8 cellular contexts compared by ENCODE assay signal in the genomic region with DNA sequence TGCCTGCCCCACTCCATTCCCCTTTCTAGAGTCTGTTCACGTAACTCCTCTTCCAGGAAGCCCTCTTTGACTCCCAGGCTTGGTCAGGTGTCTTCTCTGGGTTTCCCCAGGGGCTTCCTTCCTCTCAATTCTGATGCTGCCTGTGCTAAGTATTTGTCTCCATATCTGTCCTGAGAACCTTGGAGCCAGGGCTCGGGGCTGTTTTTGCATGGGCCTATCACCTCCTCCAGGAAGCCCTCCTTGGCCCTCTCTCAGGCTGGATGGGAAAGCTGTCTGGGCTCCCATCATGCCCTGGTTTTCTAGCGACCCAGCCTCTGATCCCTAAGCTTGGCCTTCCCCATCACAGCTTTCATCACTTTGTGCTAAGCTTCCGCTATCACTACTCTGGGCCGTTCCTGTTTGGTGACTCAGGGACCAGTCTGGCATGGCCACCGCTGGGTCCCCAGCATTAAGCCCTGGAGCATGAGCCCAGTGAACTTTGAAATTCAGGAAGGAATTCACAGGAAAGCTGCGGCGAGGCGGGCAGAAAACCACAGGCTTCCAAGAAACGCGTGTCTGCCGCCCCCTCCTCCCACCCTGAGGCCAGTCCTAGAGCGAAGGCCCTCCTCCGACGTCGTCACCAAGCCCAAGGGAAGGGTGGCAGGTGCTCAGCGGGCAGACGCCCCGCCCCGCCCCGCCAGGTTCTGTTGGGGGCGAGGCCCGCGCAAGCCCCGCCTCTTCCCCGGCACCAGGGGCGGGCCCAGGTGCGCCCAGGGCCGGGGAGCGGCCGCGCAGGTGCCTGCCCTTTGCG. TPM values are rescaled to one million over a fixed set of nuclear protein-coding genes. Genes with fewer than 3 reads are reported as not detected.
DNase-seq lines count a peak whose midpoint lies in the region; ATAC-seq, FAIRE-seq and TF ChIP-seq lines count a peak whose summit lies in the region.

No MANE protein-coding gene starts in this region.

- BruUV-seq in K562 (replicated peaks; lab: Mats Ljungman, UMichigan), result no TSS peak

- H3K79me2 ChIP-seq in K562 (ENCODE audit: control insufficient read depth, insufficient read depth, low read length), result no peaks in the 10 kb centered on the region

- no peak overlapping the region for H3K4me3 ChIP-seq in K562

- peak overlapping the region in 1 of 2 experiments; percentile 19; a peak in 1 of 4 replicates for H3K9ac ChIP-seq in K562 (ENCODE audit: insufficient read depth in 1 of 2, low read depth in 2 of 2, low read length in 2 of 2)

- intact Hi-C loops in K562 (cut with micrococcal nuclease), result no loop called here

- H3K4me1 ChIP-seq in K562 (replicated peaks in 1 of 2; ENCODE audit: control insufficient read depth in 2 of 2, insufficient read depth in 2 of 2, low read length in 2 of 2), result peaks cover 27 to 36% of the 10 kb centered on the region in 2 experiments; a peak in 4 of 5 replicates

- FAIRE-seq in K562 (lab: Jason Lieb, UNC), result no peak

- CTCF ChIA-PET in GM10248 (lab: Yijun Ruan, JAX), result interaction anchor here (0.7 to 1.4 kb wide), 4 partner anchors 9 to 40 kb away, joined by 3 to 6 read pairs (median 4); partner anchors contain the start of gene C19orf33
- CTCF ChIA-PET in K562 (lab: Yijun Ruan, JAX; ENCODE audit: low intra/inter-chr PET ratio), result no interaction called here

- no peaks in the 10 kb centered on the region for H3K27me3 ChIP-seq in K562 (ENCODE audit: control insufficient read depth in 2 of 2, insufficient read depth in 2 of 2, low read length in 2 of 2)

- no peak for TF ChIP-seq EP300 in K562 (IDR thresholded peaks at IDR 0.05; ENCODE audit: low read length)

- no peaks in the 10 kb centered on the region for H3K36me3 ChIP-seq in K562 (ENCODE audit: control insufficient read depth, insufficient read depth, low read length)

- no peaks in the 10 kb centered on the region for H3K9me1 ChIP-seq in K562 (ENCODE audit: control insufficient read depth, insufficient read depth, low read length)

- peak; percentile 80 for DNase-seq in GM10248 (ENCODE audit: extremely low spot score)
- DNase-seq in KBM-7, result peak; percentile 90
- peak; percentile 47 to 88 (median 71) for DNase-seq in T-helper 2 cell
- peak in 2 of 4 experiments; percentile 43 to 52 for DNase-seq in K562 (ENCODE audit: extremely low read depth in 1 of 4, low spot score in 3 of 4)
- peak; percentile 23 for DNase-seq in iris pigment epithelial cell (ENCODE audit: low read depth)
- DNase-seq in stimulated activated CD4-positive, alpha-beta T cell treated with anti-CD3 and anti-CD28 coated beads, Interleukin-15, amount 100 ng/mL, for 24 hours, result peak; percentile 87

- 80% methylated on average over 20 of the region's 33 CpGs for WGBS in K562 (ENCODE audit: insufficient coverage, low coverage, missing lambda C conversion rate)

- in situ Hi-C loops in KBM-7 (cut with MboI; ENCODE audit: low pct_unique_long_range_greater_than_20kb, low sequenced_read_pairs) (no loop called here), K562 (cut with MboI) (no loop called here)

- no peak for TF ChIP-seq POLR2A in K562 (conservative IDR thresholded peaks at IDR 0.05)

- no peak overlapping the region for H3K27ac ChIP-seq in K562 (ENCODE audit: extremely low read depth, low read depth, low read length)

- peak overlapping the region; percentile 70 for H2AFZ ChIP-seq in K562 (ENCODE audit: low read depth, low read length)

- no peaks in the 10 kb centered on the region for H3K9me3 ChIP-seq in K562 (replicated peaks; ENCODE audit: control insufficient read depth, insufficient read depth, low read depth, low read length)

- POLR2A ChIA-PET in GM10248 (lab: Yijun Ruan, JAX), result no interaction called here
- POLR2A ChIA-PET in K562 (lab: Yijun Ruan, JAX), result no interaction called here

- H3K4me2 ChIP-seq in K562 (ENCODE audit: insufficient read depth, low read length), result no peak overlapping the region

- no peak for TF ChIP-seq RAD21 in K562 (CRISPR knock-in tag; conservative IDR thresholded peaks at IDR 0.05 in 1 of 2, IDR thresholded peaks at IDR 0.05 in 1 of 2)

- ATAC-seq in K562 (no peak; the same call in 2 of the 3 replicates), HG03565 (IDR thresholded peaks at IDR 0.05; ENCODE audit: unreplicated experiment) (no peak), HG03097 (IDR thresholded peaks at IDR 0.05; ENCODE audit: low FRiP score, unreplicated experiment) (no peak)

- no peaks in the 10 kb centered on the region for H4K20me1 ChIP-seq in K562 (replicated peaks; ENCODE audit: control insufficient read depth, insufficient read depth, low read length)

- TF ChIP-seq CTCF in GM10248 (IDR thresholded peaks at IDR 0.05; ENCODE audit: control extremely low read depth, extremely low read depth, low read depth, missing control alignments) (no peak), K562 (IDR thresholded peaks at IDR 0.05 in 2 of 3, conservative IDR thresholded peaks at IDR 0.05 in 1 of 3; ENCODE audit: insufficient read depth in 2 of 3, low read depth in 1 of 3, low read length in 3 of 3) (no peak)

RNA-seq across cellular contexts. Expression of gene SPINT2, which starts 0.5 kb away (rescaled TPM):
- 0.49 and 2.1 TPM in 2 replicates for total RNA-seq in K562 (2011; cell fraction: chromatin; rRNA removed; ENCODE audit: low replicate concordance)
- 1.7 and 3.2 TPM in 2 replicates for total RNA-seq in K562 (2011; cell fraction: nucleolus; rRNA removed)
- total RNA-seq in K562 (2011; cell fraction: nucleoplasm; rRNA removed), result 0.73 and 4.7 TPM in 2 replicates
- 1.0 and 3.5 TPM in 2 replicates for total RNA-seq in K562 (2014; rRNA removed)
- total RNA-seq in K562 (2014; rRNA removed; fragmentation: Illumina TruSeq; extraction: Trizol), result 0.38 and 0.84 TPM in 2 replicates
- 0.65 and 1.4 TPM in 2 replicates for total RNA-seq in K562 (2015; rRNA removed; fragmentation: Illumina TruSeq; extraction: Trizol)
- total RNA-seq in K562 (2021), result 1.9 and 2.1 TPM in 2 replicates
- 4.5 and 4.6 TPM in 2 replicates for polyA plus RNA-seq in K562 (2011; rRNA removed)
- 3.5 and 6.8 TPM in 2 replicates for polyA plus RNA-seq in K562 (2011; cell fraction: cytosol; rRNA removed)
- 3.8 and 4.9 TPM in 2 replicates for polyA plus RNA-seq in K562 (2011; cell fraction: nucleus; rRNA removed)
- 0.69 and 1.3 TPM in 2 replicates for polyA plus RNA-seq in K562 (2012)
- polyA plus RNA-seq in K562 (2014; fragmentation: Illumina TruSeq; extraction: Trizol), result 3.6 and 4.4 TPM in 2 replicates
- polyA plus RNA-seq in K562 (2014; fragmentation: Nextera tagmentation; extraction: Ambion mirVana), result 1 to 10 TPM; 3.4 to 4.1 TPM
- polyA plus RNA-seq in K562 (2014; rRNA removed), result 0.93 and 1.6 TPM in 2 replicates
- polyA minus RNA-seq in K562 (2011; rRNA and poly(A)+ RNA removed), result 1.9 and 3.0 TPM in 2 replicates
- 4.6 TPM in 1 of 2 replicates, not detected in the other for polyA minus RNA-seq in K562 (2011; cell fraction: cytosol; rRNA and poly(A)+ RNA removed)
- 0.40 and 2.0 TPM in 2 replicates for polyA minus RNA-seq in K562 (2011; cell fraction: nucleus; rRNA and poly(A)+ RNA removed)

RNA-seq across cellular contexts. Expression of gene PPP1R14A, which starts 7.7 kb away (rescaled TPM):
- 6.6 and 11.8 TPM in 2 replicates for total RNA-seq in K562 (2011; cell fraction: chromatin; rRNA removed; ENCODE audit: low replicate concordance)
- 9.3 and 13.7 TPM in 2 replicates for total RNA-seq in K562 (2011; cell fraction: nucleolus; rRNA removed)
- total RNA-seq in K562 (2011; cell fraction: nucleoplasm; rRNA removed), result 11.6 and 12.5 TPM in 2 replicates
- total RNA-seq in K562 (2014; rRNA removed), result 60.7 and 74.0 TPM in 2 replicates
- 0.80 and 1.7 TPM in 2 replicates for total RNA-seq in K562 (2014; rRNA removed; fragmentation: Illumina TruSeq; extraction: Trizol)
- 6.5 and 7.5 TPM in 2 replicates for total RNA-seq in K562 (2015; rRNA removed; fragmentation: Illumina TruSeq; extraction: Trizol)
- 107 TPM in 2 replicates for total RNA-seq in K562 (2021)
- polyA plus RNA-seq in K562 (2011; rRNA removed), result 24.7 and 26.4 TPM in 2 replicates
- polyA plus RNA-seq in K562 (2011; cell fraction: cytosol; rRNA removed), result 41.0 and 143 TPM in 2 replicates
- 21.3 and 32.8 TPM in 2 replicates for polyA plus RNA-seq in K562 (2011; cell fraction: nucleus; rRNA removed)
- polyA plus RNA-seq in K562 (2012), result 67.8 and 104 TPM in 2 replicates
- polyA plus RNA-seq in K562 (2014; fragmentation: Illumina TruSeq; extraction: Trizol), result 12.1 and 31.5 TPM in 2 replicates
- 1 to 10 TPM in 1 of 2 experiments, under 1 TPM in 1; 0.44 to 1.1 TPM for polyA plus RNA-seq in K562 (2014; fragmentation: Nextera tagmentation; extraction: Ambion mirVana)
- 179 and 181 TPM in 2 replicates for polyA plus RNA-seq in K562 (2014; rRNA removed)
- polyA minus RNA-seq in K562 (2011; rRNA and poly(A)+ RNA removed), result 1.6 and 1.9 TPM in 2 replicates
- polyA minus RNA-seq in K562 (2011; cell fraction: cytosol; rRNA and poly(A)+ RNA removed), result 10.9 and 22.5 TPM in 2 replicates
- 5.1 and 10.1 TPM in 2 replicates for polyA minus RNA-seq in K562 (2011; cell fraction: nucleus; rRNA and poly(A)+ RNA removed)

RNA-seq across cellular contexts. Expression of gene DPF1, which starts 39.9 kb away (rescaled TPM):
- 5.0 and 8.4 TPM in 2 replicates for total RNA-seq in K562 (2011; cell fraction: chromatin; rRNA removed; ENCODE audit: low replicate concordance)
- 4.9 and 7.2 TPM in 2 replicates for total RNA-seq in K562 (2011; cell fraction: nucleolus; rRNA removed)
- 5.0 and 6.9 TPM in 2 replicates for total RNA-seq in K562 (2011; cell fraction: nucleoplasm; rRNA removed)
- total RNA-seq in K562 (2014; rRNA removed) (4.1 and 4.6 TPM in 2 replicates), K562 (2014; rRNA removed; fragmentation: Illumina TruSeq; extraction: Trizol) (1.1 and 1.6 TPM in 2 replicates), K562 (2015; rRNA removed; fragmentation: Illumina TruSeq; extraction: Trizol) (2.2 and 2.3 TPM in 2 replicates), K562 (2021) (5.7 and 6.2 TPM in 2 replicates)
- polyA plus RNA-seq in K562 (2011; rRNA removed) (3.1 and 3.6 TPM in 2 replicates), K562 (2014; fragmentation: Illumina TruSeq; extraction: Trizol) (3.8 and 5.0 TPM in 2 replicates), K562 (2014; fragmentation: Nextera tagmentation; extraction: Ambion mirVana) (under 1 TPM; 0.10 to 0.29 TPM), K562 (2014; rRNA removed) (4.2 and 5.5 TPM in 2 replicates)
- polyA plus RNA-seq in K562 (2011; cell fraction: cytosol; rRNA removed), result 5.9 and 11.0 TPM in 2 replicates
- polyA plus RNA-seq in K562 (2011; cell fraction: nucleus; rRNA removed), result 5.7 and 8.6 TPM in 2 replicates
- polyA plus RNA-seq in K562 (2012), result 1.1 and 3.6 TPM in 2 replicates
- polyA minus RNA-seq in K562 (2011; rRNA and poly(A)+ RNA removed), result 2.2 and 2.6 TPM in 2 replicates
- polyA minus RNA-seq in K562 (2011; cell fraction: cytosol; rRNA and poly(A)+ RNA removed), result 1.0 and 2.2 TPM in 2 replicates
- 2.0 and 2.7 TPM in 2 replicates for polyA minus RNA-seq in K562 (2011; cell fraction: nucleus; rRNA and poly(A)+ RNA removed)

RNA-seq across cellular contexts. Expression of gene C19orf33, which starts 40.2 kb away (rescaled TPM):
- not detected in 2 replicates for total RNA-seq in K562 (2011; cell fraction: chromatin; rRNA removed; ENCODE audit: low replicate concordance)
- not detected in 2 replicates for total RNA-seq in K562 (2011; cell fraction: nucleolus; rRNA removed)
- not detected in 2 replicates for total RNA-seq in K562 (2011; cell fraction: nucleoplasm; rRNA removed)
- total RNA-seq in K562 (2014; rRNA removed) (not detected in 2 replicates), K562 (2014; rRNA removed; fragmentation: Illumina TruSeq; extraction: Trizol) (not detected in 2 replicates), K562 (2015; rRNA removed; fragmentation: Illumina TruSeq; extraction: Trizol) (not detected in 2 replicates), K562 (2021) (not detected in 2 replicates)
- polyA plus RNA-seq in K562 (2011; rRNA removed) (not detected in 2 replicates), K562 (2014; fragmentation: Illumina TruSeq; extraction: Trizol) (not detected in 2 replicates), K562 (2014; fragmentation: Nextera tagmentation; extraction: Ambion mirVana) (not detected), K562 (2014; rRNA removed) (3.2 TPM in 1 of 2 replicates, not detected in the other)
- polyA plus RNA-seq in K562 (2011; cell fraction: cytosol; rRNA removed), result 0.57 TPM in 1 of 2 replicates, not detected in the other
- not detected in 2 replicates for polyA plus RNA-seq in K562 (2011; cell fraction: nucleus; rRNA removed)
- 0.29 TPM in 1 of 2 replicates, not detected in the other for polyA plus RNA-seq in K562 (2012)
- polyA minus RNA-seq in K562 (2011; rRNA and poly(A)+ RNA removed), result not detected in 2 replicates
- polyA minus RNA-seq in K562 (2011; cell fraction: cytosol; rRNA and poly(A)+ RNA removed), result not detected in 2 replicates
- 0.81 TPM in 1 of 2 replicates, not detected in the other for polyA minus RNA-seq in K562 (2011; cell fraction: nucleus; rRNA and poly(A)+ RNA removed)

RNA-seq across cellular contexts. Expression of gene YIF1B, which starts 51.9 kb away (rescaled TPM):
- total RNA-seq in K562 (2011; cell fraction: chromatin; rRNA removed; ENCODE audit: low replicate concordance), result 108 and 422 TPM in 2 replicates
- total RNA-seq in K562 (2011; cell fraction: nucleolus; rRNA removed), result 844 and 880 TPM in 2 replicates
- total RNA-seq in K562 (2011; cell fraction: nucleoplasm; rRNA removed), result 389 and 454 TPM in 2 replicates
- total RNA-seq in K562 (2014; rRNA removed) (397 and 458 TPM in 2 replicates), K562 (2014; rRNA removed; fragmentation: Illumina TruSeq; extraction: Trizol) (92.4 and 102 TPM in 2 replicates), K562 (2015; rRNA removed; fragmentation: Illumina TruSeq; extraction: Trizol) (213 and 217 TPM in 2 replicates), K562 (2021) (329 and 345 TPM in 2 replicates)
- polyA plus RNA-seq in K562 (2011; rRNA removed) (400 and 618 TPM in 2 replicates), K562 (2014; fragmentation: Illumina TruSeq; extraction: Trizol) (323 and 490 TPM in 2 replicates), K562 (2014; fragmentation: Nextera tagmentation; extraction: Ambion mirVana) (10 to 100 TPM in 1 of 2 experiments, 1 to 10 TPM in 1; 8.5 to 84.7 TPM), K562 (2014; rRNA removed) (586 and 617 TPM in 2 replicates)
- 1,022 and 1,984 TPM in 2 replicates for polyA plus RNA-seq in K562 (2011; cell fraction: cytosol; rRNA removed)
- 645 and 781 TPM in 2 replicates for polyA plus RNA-seq in K562 (2011; cell fraction: nucleus; rRNA removed)
- 339 and 566 TPM in 2 replicates for polyA plus RNA-seq in K562 (2012)
- 79.0 and 123 TPM in 2 replicates for polyA minus RNA-seq in K562 (2011; rRNA and poly(A)+ RNA removed)
- polyA minus RNA-seq in K562 (2011; cell fraction: cytosol; rRNA and poly(A)+ RNA removed), result 183 and 249 TPM in 2 replicates
- 64.5 and 82.9 TPM in 2 replicates for polyA minus RNA-seq in K562 (2011; cell fraction: nucleus; rRNA and poly(A)+ RNA removed)
